Comparison of ENCODE assay signal across 9 cellular contexts in genomic region chr18:78833833-78834232, GRCh38.
"Had no signal": no experiment of that assay in that cellular context is flagged by ENCODE, and none has a peak within 500 bp of the region (broad histone marks: within the 10 kb centered on the region; RNA-seq: fewer than 3 reads in every experiment).

No MANE protein-coding gene starts in this region.

- H3K27ac Mint-ChIP-seq: GM23338, H9, HFFc6, IgD-negative memory B cell had no signal

- H3K4me3 Mint-ChIP-seq: GM23338, H9, HFFc6, IgD-negative memory B cell had no signal

- H3K4me1 Mint-ChIP-seq: GM23338, H9, IgD-negative memory B cell had no signal

- H3K9me3 Mint-ChIP-seq: H9 had no signal

- H2AFZ ChIP-seq: GM23338 had no signal

- ATAC-seq: GM23338, HepG2 had no signal

- H3K4me2 ChIP-seq: GM23338 had no signal

- FAIRE-seq: H1, H54, HepG2 had no signal

- H3K4me3 ChIP-seq: GM23338 had no signal

- H3K27ac ChIP-seq: HL-60 had no signal

- H3K36me3 Mint-ChIP-seq: IgD-negative memory B cell had no signal

- DNase-seq: H9, HCEC 1CT, HFFc6 had no signal
